Comparison of ENCODE assay signal across 22 cellular contexts in genomic region chr10:126469692-126470091, GRCh38.
"Had no signal": no experiment of that assay in that cellular context is flagged by ENCODE, and none has a peak within 500 bp of the region (broad histone marks: within the 10 kb centered on the region; RNA-seq: fewer than 3 reads in every experiment).

No MANE protein-coding gene starts in this region.

- ATAC-seq: activated CD4-positive, alpha-beta T cell treated with anti-CD3 and anti-CD28 coated beads for 36 hours; gastroesophageal sphincter; left colon; pancreas; stimulated activated naive B cell treated with anti-CD40 and anti-IgM and Interleukin-4, amounts not matched to agents 10 μg/mL and 1 μg/mL and 100 μg/mL, for 72 hours; WTC11 had no signal

- H3K36me3 Mint-ChIP-seq: activated naive CD8-positive, alpha-beta T cell; stimulated activated naive B cell treated with anti-CD40 and anti-IgM and Interleukin-4, amounts not matched to agents 10 μg/mL and 1 μg/mL and 100 μg/mL, for 72 hours; WTC11 had no signal

- H3K9me3 ChIP-seq: adrenal gland, ascending aorta, gastroesophageal sphincter, pancreas, prostate gland, sigmoid colon, stomach, thyroid gland, upper lobe of left lung, vagina had no signal

- H3K27ac Mint-ChIP-seq: activated CD4-positive, alpha-beta T cell treated with anti-CD3 and anti-CD28 coated beads for 36 hours; activated naive CD8-positive, alpha-beta T cell; stimulated activated naive B cell treated with anti-CD40 and anti-IgM and Interleukin-4, amounts not matched to agents 10 μg/mL and 1 μg/mL and 100 μg/mL, for 72 hours; WTC11 had no signal

- H3K4me3 Mint-ChIP-seq: activated CD4-positive, alpha-beta T cell treated with anti-CD3 and anti-CD28 coated beads for 36 hours; activated naive CD8-positive, alpha-beta T cell; stimulated activated naive B cell treated with anti-CD40 and anti-IgM and Interleukin-4, amounts not matched to agents 10 μg/mL and 1 μg/mL and 100 μg/mL, for 72 hours; WTC11 had no signal

- H3K4me1 Mint-ChIP-seq: stimulated activated naive B cell treated with anti-CD40 and anti-IgM and Interleukin-4, amounts not matched to agents 10 μg/mL and 1 μg/mL and 100 μg/mL, for 72 hours had no signal

- DNase-seq: activated CD4-positive, alpha-beta T cell treated with anti-CD3 and anti-CD28 coated beads for 36 hours; activated CD4-positive, alpha-beta T cell treated with anti-CD3 and anti-CD28 coated beads, Interleukin-2, amount 50 U/mL, for 48 hours; activated T-cell treated with anti-CD3 and anti-CD28 coated beads, Interleukin-2, amount 50 U/mL, for 48 hours; adrenal gland; cortex of kidney; kidney; left colon; mammary epithelial cell; pancreas; sigmoid colon; small intestine; stimulated activated CD8-positive, alpha-beta memory T cell treated with anti-CD3 and anti-CD28 coated beads, Interleukin-4, amount 100 ng/mL, for 48 hours; stimulated activated naive B cell treated with anti-CD40 and anti-IgM and Interleukin-4, amounts not matched to agents 10 μg/mL and 1 μg/mL and 100 μg/mL, for 72 hours; stomach; thyroid gland; upper lobe of left lung had no signal
